In the genomic region with DNA sequence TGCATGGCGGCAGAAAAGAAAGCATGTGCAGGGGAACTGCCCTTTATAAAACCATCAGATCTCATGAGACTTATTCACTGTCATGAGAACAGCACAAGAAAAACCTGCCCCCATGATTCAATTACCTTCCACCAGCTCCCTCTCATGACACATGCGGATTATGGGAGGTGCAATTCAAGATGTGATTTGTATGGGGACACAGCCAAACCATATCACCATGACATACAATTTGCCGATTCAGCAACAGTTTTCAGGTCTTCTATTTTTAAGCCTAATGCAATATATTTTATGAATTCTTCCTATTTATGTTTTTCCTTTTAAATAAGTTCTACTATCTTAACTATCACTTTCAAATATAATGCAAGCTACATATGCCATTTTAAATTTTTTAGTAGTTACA, we compare ENCODE assay signal across 27 cellular contexts.
"Had no signal": no experiment of that assay in that cellular context is flagged by ENCODE, and none has a peak within 500 bp of the region (broad histone marks: within the 10 kb centered on the region; RNA-seq: fewer than 3 reads in every experiment).

No MANE protein-coding gene starts in this region.

- H3K36me3 Mint-ChIP-seq: naive B cell; natural killer cell; neural progenitor cell; stimulated activated effector memory CD8-positive, alpha-beta T cell treated with anti-CD3 and anti-CD28 coated beads, Interleukin-12 subunit alpha, Interleukin-12 subunit beta, amount 100 ng/mL, for 72 hours had no signal

- ATAC-seq: natural killer cell; sciatic nerve; stimulated activated effector memory CD8-positive, alpha-beta T cell treated with anti-CD3 and anti-CD28 coated beads, Interleukin-12 subunit alpha, Interleukin-12 subunit beta, amount 100 ng/mL, for 72 hours; upper lobe of right lung had no signal

- FAIRE-seq: urothelium cell line had no signal

- H3K4me1 ChIP-seq: left ventricle myocardium inferior, neural progenitor cell, parathyroid adenoma, right atrium auricular region, spleen, suprapubic skin, tibial artery, upper lobe of right lung had no signal

- DNase-seq: islet precursor cell; left ventricle myocardium inferior; mesendoderm; naive B cell; natural killer cell; nephron progenitor cell; occipital lobe; spleen; stimulated activated CD4-positive, alpha-beta T cell treated with anti-CD3 and anti-CD28 coated beads, Interleukin-4, amount 100 ng/mL, for 24 hours; stimulated activated naive CD4-positive, alpha-beta T cell; tibial artery; trophoblast cell; upper lobe of right lung had no signal

- H3K4me3 ChIP-seq: hepatocyte, left ventricle myocardium inferior, lung, neural progenitor cell, right atrium auricular region, skin epidermis, spleen, suprapubic skin, thoracic aorta, tibial artery, upper lobe of right lung had no signal

- H3K79me2 ChIP-seq: hepatocyte, parathyroid adenoma had no signal

- H3K4me3 Mint-ChIP-seq: mesothelial cell of epicardium; naive B cell; natural killer cell; nephron progenitor cell; neural progenitor cell; stimulated activated effector memory CD8-positive, alpha-beta T cell treated with anti-CD3 and anti-CD28 coated beads, Interleukin-12 subunit alpha, Interleukin-12 subunit beta, amount 100 ng/mL, for 72 hours; stimulated activated naive CD8-positive, alpha-beta T cell treated with anti-CD3 and anti-CD28 coated beads, Interleukin-15, Interleukin-2, amounts not matched to agents 100 ng/mL and 50 ng/mL, for 24 hours had no signal

- H3K4me2 ChIP-seq: hepatocyte, neural progenitor cell had no signal

- H3K27me3 ChIP-seq: hepatocyte, neural progenitor cell, neutrophil, right atrium auricular region, spleen, suprapubic skin, tibial artery, upper lobe of right lung had no signal

- H3K36me3 ChIP-seq: left ventricle myocardium inferior, neural progenitor cell, neutrophil, right atrium auricular region, spleen, suprapubic skin, thoracic aorta, tibial artery, upper lobe of right lung had no signal

- H3K9me3 Mint-ChIP-seq: natural killer cell; neural progenitor cell; stimulated activated naive CD8-positive, alpha-beta T cell treated with anti-CD3 and anti-CD28 coated beads, Interleukin-15, Interleukin-2, amounts not matched to agents 100 ng/mL and 50 ng/mL, for 24 hours had no signal

- H3K27ac ChIP-seq: hepatocyte, left ventricle myocardium inferior, neural progenitor cell, neutrophil, parathyroid adenoma, right atrium auricular region, skin epidermis, spleen, suprapubic skin, thoracic aorta, tibial artery, upper lobe of right lung had no signal

- H3K27ac Mint-ChIP-seq: mesothelial cell of epicardium; naive B cell; natural killer cell; nephron progenitor cell; neural progenitor cell; stimulated activated effector memory CD8-positive, alpha-beta T cell treated with anti-CD3 and anti-CD28 coated beads, Interleukin-12 subunit alpha, Interleukin-12 subunit beta, amount 100 ng/mL, for 72 hours; stimulated activated naive CD8-positive, alpha-beta T cell treated with anti-CD3 and anti-CD28 coated beads, Interleukin-15, Interleukin-2, amounts not matched to agents 100 ng/mL and 50 ng/mL, for 24 hours had no signal

- H3K4me1 Mint-ChIP-seq: mesothelial cell of epicardium; natural killer cell; nephron progenitor cell; stimulated activated effector memory CD8-positive, alpha-beta T cell treated with anti-CD3 and anti-CD28 coated beads, Interleukin-12 subunit alpha, Interleukin-12 subunit beta, amount 100 ng/mL, for 72 hours had no signal

- H3K9me3 ChIP-seq: neutrophil, right atrium auricular region, spleen, suprapubic skin, thoracic aorta, tibial artery, upper lobe of right lung had no signal

- H2AFZ ChIP-seq: hepatocyte, neural progenitor cell, parathyroid adenoma had no signal

- H3K9ac ChIP-seq: neural progenitor cell, parathyroid adenoma had no signal
